In the genomic region with DNA sequence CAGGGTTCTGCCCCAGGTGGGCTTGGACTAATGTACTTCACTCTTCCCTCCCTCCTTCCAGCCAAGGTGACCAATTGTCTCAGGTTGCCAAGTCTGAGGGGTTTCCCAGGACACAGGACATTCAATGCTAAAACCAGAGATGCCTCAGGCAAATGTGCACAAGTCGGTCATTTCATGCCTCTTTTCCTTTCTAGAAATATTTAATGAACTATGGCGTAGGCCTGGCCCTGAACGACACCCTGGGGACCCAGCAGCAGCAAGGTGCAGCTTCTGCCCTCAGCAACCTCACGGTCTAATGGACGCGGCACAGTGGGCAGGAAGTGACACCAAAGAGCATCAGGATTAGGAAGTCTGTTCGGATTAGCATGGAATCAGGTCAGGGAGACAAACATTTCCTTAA, we compare ENCODE assay signal across 26 cellular contexts.
"Had no signal": no experiment of that assay in that cellular context is flagged by ENCODE, and none has a peak within 500 bp of the region (broad histone marks: within the 10 kb centered on the region; RNA-seq: fewer than 3 reads in every experiment).

No MANE protein-coding gene starts in this region.

- H3K9me3 ChIP-seq: ascending aorta, body of pancreas, SJCRH30, SK-N-SH had no signal

- H3K4me2 ChIP-seq: SK-N-SH had no signal

- H3K4me3 Mint-ChIP-seq: activated CD8-positive, alpha-beta memory T cell treated with anti-CD3 and anti-CD28 coated beads, Interleukin-2, amount 10 ng/mL, durations not matched to agents 7 days and 5 days; activated naive CD8-positive, alpha-beta T cell treated with anti-CD3 and anti-CD28 coated beads, Interleukin-2, amount 50 U/mL, for 24 hours; activated T-cell treated with anti-CD3 and anti-CD28 coated beads, Interleukin-2, amount 50 U/mL, for 24 hours; activated T-helper 1 cell treated with anti-CD3 and anti-CD28 coated beads, Interleukin-12 subunit alpha, Interleukin-12 subunit beta, Interleukin-2, Interleukin-4 antibody, amounts not matched to agents 30 ng/mL and 10 ng/mL and 1 ng/mL, durations not matched to agents 14 hours and 24 hours and 36 hours had no signal

- H3K9ac ChIP-seq: SK-N-SH had no signal

- H3K4me3 ChIP-seq: ascending aorta, body of pancreas, SJCRH30 had no signal

- ATAC-seq: activated CD8-positive, alpha-beta memory T cell treated with anti-CD3 and anti-CD28 coated beads, Interleukin-2, amount 10 ng/mL, durations not matched to agents 7 days and 5 days; activated naive CD4-positive, alpha-beta T cell treated with anti-CD3 and anti-CD28 coated beads, Interleukin-2, amount 50 U/mL, for 72 hours; activated naive CD8-positive, alpha-beta T cell treated with anti-CD3 and anti-CD28 coated beads, Interleukin-2, amount 50 U/mL, for 24 hours; body of pancreas had no signal

- H3K9me3 Mint-ChIP-seq: activated naive CD4-positive, alpha-beta T cell treated with anti-CD3 and anti-CD28 coated beads, Interleukin-2, amount 50 U/mL, for 72 hours; activated naive CD8-positive, alpha-beta T cell treated with anti-CD3 and anti-CD28 coated beads, Interleukin-2, amount 50 U/mL, for 24 hours; activated T-cell treated with anti-CD3 and anti-CD28 coated beads, Interleukin-2, amount 50 U/mL, for 24 hours; activated T-helper 1 cell treated with anti-CD3 and anti-CD28 coated beads, Interleukin-12 subunit alpha, Interleukin-12 subunit beta, Interleukin-2, Interleukin-4 antibody, amounts not matched to agents 30 ng/mL and 10 ng/mL and 1 ng/mL, durations not matched to agents 14 hours and 24 hours and 36 hours had no signal

- H3K36me3 ChIP-seq: ascending aorta, SJCRH30 had no signal

- DNase-seq: activated CD4-positive, alpha-beta T cell treated with anti-CD3 and anti-CD28 coated beads, Interleukin-2, amount 50 U/mL, for 1 hour; activated CD4-positive, CD25-positive, alpha-beta regulatory T cell; activated CD8-positive, alpha-beta memory T cell treated with anti-CD3 and anti-CD28 coated beads, Interleukin-2, amount 10 ng/mL, durations not matched to agents 7 days and 5 days; activated effector memory CD4-positive, alpha-beta T cell treated with anti-CD3 and anti-CD28 coated beads, Interleukin-2, amount 50 U/mL, for 16 hours; activated naive CD4-positive, alpha-beta T cell treated with Interleukin-2 at 50 U/mL for 16 hours; activated naive CD8-positive, alpha-beta T cell treated with anti-CD3 and anti-CD28 coated beads, Interleukin-2, amount 50 U/mL, for 24 hours; activated T-cell treated with anti-CD3 and anti-CD28 coated beads, Interleukin-2, amount 50 U/mL, for 24 hours; amniotic stem cell; body of pancreas; central memory CD4-positive, alpha-beta T cell; KG1; NCI-H1092; NCI-H1417; NCI-H1694; NCI-H2029; NCI-H2107; NCI-H2171 treated with DMSO at 0.1 percent for 48 hours; NCI-H226; NCI-H82; SJCRH30; SK-N-SH; T-helper 1 cell had no signal

- H3K4me1 ChIP-seq: ascending aorta, body of pancreas had no signal

- H3K27me3 ChIP-seq: ascending aorta, body of pancreas, SJCRH30 had no signal

- H3K36me3 Mint-ChIP-seq: activated naive CD4-positive, alpha-beta T cell treated with anti-CD3 and anti-CD28 coated beads, Interleukin-2, amount 50 U/mL, for 72 hours had no signal

- H3K27ac ChIP-seq: ascending aorta, body of pancreas, SJCRH30, VCaP had no signal

- H3K27ac Mint-ChIP-seq: activated CD8-positive, alpha-beta memory T cell treated with anti-CD3 and anti-CD28 coated beads, Interleukin-2, amount 10 ng/mL, durations not matched to agents 7 days and 5 days; activated naive CD8-positive, alpha-beta T cell treated with anti-CD3 and anti-CD28 coated beads, Interleukin-2, amount 50 U/mL, for 24 hours; activated T-cell treated with anti-CD3 and anti-CD28 coated beads, Interleukin-2, amount 50 U/mL, for 24 hours; activated T-helper 1 cell treated with anti-CD3 and anti-CD28 coated beads, Interleukin-12 subunit alpha, Interleukin-12 subunit beta, Interleukin-2, Interleukin-4 antibody, amounts not matched to agents 30 ng/mL and 10 ng/mL and 1 ng/mL, durations not matched to agents 14 hours and 24 hours and 36 hours had no signal
